Comparison of ENCODE assay signal across 25 cellular contexts in the genomic region with DNA sequence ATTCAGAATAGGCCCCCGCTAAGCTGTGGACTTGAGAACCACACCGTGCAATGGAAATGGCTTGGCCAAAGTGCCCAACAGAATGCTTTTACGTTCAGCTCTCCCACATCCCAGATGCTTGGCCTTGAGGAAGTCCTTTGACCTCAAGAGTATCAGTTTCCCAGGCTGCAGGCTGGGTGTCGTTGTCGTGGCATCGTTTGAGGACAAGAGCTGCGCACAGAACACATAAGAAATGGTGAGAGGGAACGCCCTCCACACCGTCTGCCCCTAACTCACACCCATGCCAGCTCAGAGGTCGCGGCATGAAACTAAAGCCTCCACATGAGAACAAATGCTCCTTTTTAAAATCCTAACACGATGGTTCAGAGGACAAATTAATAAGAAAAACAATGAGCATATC. TPM values are rescaled to one million over a fixed set of nuclear protein-coding genes. Genes with fewer than 3 reads are reported as not detected.
"Had no signal": no experiment of that assay in that cellular context is flagged by ENCODE, and none has a peak within 500 bp of the region (broad histone marks: within the 10 kb centered on the region; RNA-seq: fewer than 3 reads in every experiment).

No MANE protein-coding gene starts in this region.

- H3K4me3 Mint-ChIP-seq: activated CD4-positive, alpha-beta T cell treated with anti-CD3 and anti-CD28 coated beads for 36 hours; activated CD8-positive, alpha-beta T cell treated with anti-CD3 and anti-CD28 coated beads, Interleukin-2, amount 10 ng/mL, durations not matched to agents 7 days and 5 days; activated T-helper 1 cell treated with anti-CD3 and anti-CD28 coated beads, Interleukin-12 subunit alpha, Interleukin-12 subunit beta, Interleukin-2, Interleukin-4 antibody, amounts not matched to agents 30 ng/mL and 10 ng/mL and 1 ng/mL, durations not matched to agents 14 hours and 24 hours and 36 hours had no signal

- H3K27ac Mint-ChIP-seq: activated CD4-positive, alpha-beta T cell treated with anti-CD3 and anti-CD28 coated beads for 36 hours; activated CD8-positive, alpha-beta T cell treated with anti-CD3 and anti-CD28 coated beads, Interleukin-2, amount 10 ng/mL, durations not matched to agents 7 days and 5 days; activated naive CD4-positive, alpha-beta T cell treated with anti-CD3 and anti-CD28 coated beads, Interleukin-2, amount 50 U/mL, for 72 hours; activated T-helper 1 cell treated with anti-CD3 and anti-CD28 coated beads, Interleukin-12 subunit alpha, Interleukin-12 subunit beta, Interleukin-2, Interleukin-4 antibody, amounts not matched to agents 30 ng/mL and 10 ng/mL and 1 ng/mL, durations not matched to agents 14 hours and 24 hours and 36 hours had no signal

- H3K4me3 ChIP-seq: breast epithelium, MG63, SJCRH30 had no signal

- ATAC-seq: activated CD4-positive, alpha-beta T cell treated with anti-CD3 and anti-CD28 coated beads for 36 hours; activated CD8-positive, alpha-beta T cell treated with anti-CD3 and anti-CD28 coated beads, Interleukin-2, amount 10 ng/mL, durations not matched to agents 7 days and 5 days; activated naive CD4-positive, alpha-beta T cell treated with anti-CD3 and anti-CD28 coated beads, Interleukin-2, amount 50 U/mL, for 72 hours; Right ventricle myocardium inferior had no signal

- DNase-seq: activated CD4-positive, alpha-beta T cell treated with anti-CD3 and anti-CD28 coated beads for 36 hours; activated CD4-positive, alpha-beta T cell treated with anti-CD3 and anti-CD28 coated beads, Interleukin-2, amount 50 U/mL, for 1 hour; activated CD8-positive, alpha-beta memory T cell treated with anti-CD3 and anti-CD28 coated beads, Interleukin-2, amount 50 U/mL, for 48 hours; activated CD8-positive, alpha-beta T cell treated with anti-CD3 and anti-CD28 coated beads, Interleukin-2, amount 10 ng/mL, durations not matched to agents 7 days and 5 days; activated effector memory CD4-positive, alpha-beta T cell treated with Interleukin-2 at 50 U/mL for 16 hours; activated naive CD4-positive, alpha-beta T cell treated with Interleukin-2 at 50 U/mL for 16 hours; activated T-cell treated with anti-CD3 and anti-CD28 coated beads, Interleukin-2, amount 50 U/mL, for 1 hour; central memory CD4-positive, alpha-beta T cell; MG63; NCI-H1092; NCI-H1417; NCI-H1930; NCI-H2171; NCI-H2227 treated with DMSO at 0.1 percent for 48 hours; NCI-H446 treated with DMSO at 0.1 percent for 48 hours; NCI-H526; NCI-H774; SJCRH30; SK-N-SH; T-helper 1 cell; WERI-Rb-1 had no signal

- H3K4me1 ChIP-seq: breast epithelium, SJCRH30 had no signal

- H3K36me3 ChIP-seq: breast epithelium, MG63, SJCRH30, WERI-Rb-1 had no signal

- H3K27me3 ChIP-seq: breast epithelium, MG63 had no signal

- H3K27me3 Mint-ChIP-seq: activated CD4-positive, alpha-beta T cell treated with anti-CD3 and anti-CD28 coated beads for 36 hours had no signal

- H3K9me3 Mint-ChIP-seq: activated naive CD4-positive, alpha-beta T cell treated with anti-CD3 and anti-CD28 coated beads, Interleukin-2, amount 50 U/mL, for 72 hours; activated T-helper 1 cell treated with anti-CD3 and anti-CD28 coated beads, Interleukin-12 subunit alpha, Interleukin-12 subunit beta, Interleukin-2, Interleukin-4 antibody, amounts not matched to agents 30 ng/mL and 10 ng/mL and 1 ng/mL, durations not matched to agents 14 hours and 24 hours and 36 hours had no signal

- H3K27ac ChIP-seq: breast epithelium, SJCRH30, WERI-Rb-1 had no signal

- H3K9me3 ChIP-seq: breast epithelium, MG63, SJCRH30, SK-N-SH had no signal

RNA-seq across cellular contexts. Expression of gene NFATC2, which starts 37.0 kb away (rescaled TPM):
- total RNA-seq: SJCRH30 had no signal
